ENCODE assay signal across 10 cellular contexts in the genomic region with DNA sequence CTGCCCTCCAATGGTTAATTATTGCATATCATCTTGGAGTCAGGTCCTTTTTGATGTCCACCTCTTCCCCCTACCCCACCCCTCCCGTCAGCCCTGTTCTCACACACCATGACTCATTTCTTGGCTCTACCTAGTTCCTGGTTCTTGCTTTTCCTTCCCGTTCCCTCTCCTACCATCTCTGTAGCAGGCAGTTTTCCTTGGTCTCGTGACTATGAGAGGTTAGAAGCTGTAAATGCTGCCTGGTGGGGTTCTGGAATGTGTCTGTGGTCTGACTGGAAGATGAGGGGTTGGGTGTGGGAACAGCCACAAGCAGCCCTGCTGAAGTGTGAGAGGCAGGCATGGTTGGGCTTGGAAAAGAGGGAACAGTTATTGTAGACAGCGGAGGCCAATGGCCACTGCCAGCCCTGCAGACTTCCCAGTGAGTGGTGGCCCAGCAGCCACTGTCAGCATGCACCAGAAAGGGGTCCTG. TPM values are rescaled to one million over a fixed set of nuclear protein-coding genes. Genes with fewer than 3 reads are reported as not detected.
DNase-seq lines count a peak whose midpoint lies in the region; ATAC-seq lines count a peak whose summit lies in the region.
"Had no signal": no experiment of that assay in that cellular context is flagged by ENCODE, and none has a peak within 500 bp of the region (broad histone marks: within the 10 kb centered on the region; RNA-seq: fewer than 3 reads in every experiment).

No MANE protein-coding gene starts in this region.

- DNase-seq in NCI-H2107 treated with DMSO at 0.1 percent for 48 hours (lab: John Stamatoyannopoulos, UW; ENCODE audit: unreplicated experiment) (peak; percentile 46), NCI-H2107 (lab: John Stamatoyannopoulos, UW) (no peak), left ventricle myocardium superior (peak; percentile 45)
- DNase-seq in activated naive CD8-positive, alpha-beta T cell treated with anti-CD3 and anti-CD28 coated beads, Interleukin-2, amount 10 ng/mL, durations not matched to agents 7 days and 5 days, result no peak
- DNase-seq in activated T-cell treated with anti-CD3 and anti-CD28 coated beads, Interleukin-2, amount 50 U/mL, for 72 hours, result no peak

- H3K36me3 Mint-ChIP-seq in activated naive CD8-positive, alpha-beta T cell treated with anti-CD3 and anti-CD28 coated beads, Interleukin-2, amount 10 ng/mL, durations not matched to agents 7 days and 5 days, result no peaks in the 10 kb centered on the region
- H3K36me3 Mint-ChIP-seq in activated T-cell treated with anti-CD3 and anti-CD28 coated beads, Interleukin-2, amount 50 U/mL, for 72 hours (ENCODE audit: insufficient read depth in 2 of 2), result no peaks in the 10 kb centered on the region

- H3K4me3 ChIP-seq in skin epidermis, result no peak overlapping the region

- no peaks in the 10 kb centered on the region for H3K9me3 Mint-ChIP-seq in activated naive CD8-positive, alpha-beta T cell treated with anti-CD3 and anti-CD28 coated beads, Interleukin-2, amount 10 ng/mL, durations not matched to agents 7 days and 5 days
- no peaks in the 10 kb centered on the region for H3K9me3 Mint-ChIP-seq in activated T-cell treated with anti-CD3 and anti-CD28 coated beads, Interleukin-2, amount 50 U/mL, for 72 hours
- H3K9me3 Mint-ChIP-seq: stimulated activated naive CD8-positive, alpha-beta T cell treated with anti-CD3 and anti-CD28 coated beads, Interleukin-15, Interleukin-2, amounts not matched to agents 100 ng/mL and 50 ng/mL, for 24 hours had no signal

- intact Hi-C loops in left ventricle myocardium superior (cut with micrococcal nuclease), result loop anchor here (2.0 kb wide), 1 partner anchor 113 kb away; no protein-coding TSS in a partner anchor

- H3K27ac ChIP-seq in skin epidermis, result peak overlapping the region in 19 of 21 experiments; percentile 46 to 87 (median 71)

- peak overlapping the region; percentile 4 for H3K4me3 Mint-ChIP-seq in activated naive CD8-positive, alpha-beta T cell treated with anti-CD3 and anti-CD28 coated beads, Interleukin-2, amount 10 ng/mL, durations not matched to agents 7 days and 5 days
- H3K4me3 Mint-ChIP-seq in activated T-cell treated with anti-CD3 and anti-CD28 coated beads, Interleukin-2, amount 50 U/mL, for 72 hours, result no peak overlapping the region
- H3K4me3 Mint-ChIP-seq: B cell; stimulated activated naive CD8-positive, alpha-beta T cell treated with anti-CD3 and anti-CD28 coated beads, Interleukin-15, Interleukin-2, amounts not matched to agents 100 ng/mL and 50 ng/mL, for 24 hours had no signal

- H3K27ac Mint-ChIP-seq in activated naive CD8-positive, alpha-beta T cell treated with anti-CD3 and anti-CD28 coated beads, Interleukin-2, amount 10 ng/mL, durations not matched to agents 7 days and 5 days, result peak overlapping the region; percentile 47
- H3K27ac Mint-ChIP-seq in activated T-cell treated with anti-CD3 and anti-CD28 coated beads, Interleukin-2, amount 50 U/mL, for 72 hours, result no peak overlapping the region
- H3K27ac Mint-ChIP-seq: B cell; stimulated activated naive CD8-positive, alpha-beta T cell treated with anti-CD3 and anti-CD28 coated beads, Interleukin-15, Interleukin-2, amounts not matched to agents 100 ng/mL and 50 ng/mL, for 24 hours had no signal

- peaks cover 44% of the 10 kb centered on the region for H3K4me1 Mint-ChIP-seq in activated naive CD8-positive, alpha-beta T cell treated with anti-CD3 and anti-CD28 coated beads, Interleukin-2, amount 10 ng/mL, durations not matched to agents 7 days and 5 days
- H3K4me1 Mint-ChIP-seq in activated T-cell treated with anti-CD3 and anti-CD28 coated beads, Interleukin-2, amount 50 U/mL, for 72 hours (ENCODE audit: low read depth), result peaks cover 69% of the 10 kb centered on the region

- POLR2A ChIA-PET in activated naive CD8-positive, alpha-beta T cell treated with anti-CD3 and anti-CD28 coated beads, Interleukin-2, amount 10 ng/mL, durations not matched to agents 7 days and 5 days (lab: Charles Lee), result interaction anchor here (1.3 to 9.1 kb wide), 7 partner anchors 23 to 113 kb away, joined by 3 to 45 read pairs (median 10); a partner anchor contains a TSS

- no peak for ATAC-seq in activated naive CD8-positive, alpha-beta T cell treated with anti-CD3 and anti-CD28 coated beads, Interleukin-2, amount 10 ng/mL, durations not matched to agents 7 days and 5 days (ENCODE audit: low read depth)
- ATAC-seq in left ventricle myocardium superior (peak; percentile 83), HG03571 (IDR thresholded peaks at IDR 0.05; ENCODE audit: unreplicated experiment) (no peak), HG02759 (IDR thresholded peaks at IDR 0.05; ENCODE audit: unreplicated experiment) (no peak)
- no peak for ATAC-seq in activated T-cell treated with anti-CD3 and anti-CD28 coated beads, Interleukin-2, amount 50 U/mL, for 72 hours (replicated peaks in 1 of 2)

- H3K27me3 Mint-ChIP-seq in activated naive CD8-positive, alpha-beta T cell treated with anti-CD3 and anti-CD28 coated beads, Interleukin-2, amount 10 ng/mL, durations not matched to agents 7 days and 5 days, result no peaks in the 10 kb centered on the region
- no peaks in the 10 kb centered on the region for H3K27me3 Mint-ChIP-seq in activated T-cell treated with anti-CD3 and anti-CD28 coated beads, Interleukin-2, amount 50 U/mL, for 72 hours (ENCODE audit: low read depth)
- H3K27me3 Mint-ChIP-seq: B cell; stimulated activated naive CD8-positive, alpha-beta T cell treated with anti-CD3 and anti-CD28 coated beads, Interleukin-15, Interleukin-2, amounts not matched to agents 100 ng/mL and 50 ng/mL, for 24 hours had no signal

RNA-seq across cellular contexts. Expression of a gene that starts 18.2 kb away (rescaled TPM):
- 1 to 10 TPM; 5.1 to 6.0 TPM for total RNA-seq in activated naive CD8-positive, alpha-beta T cell treated with anti-CD3 and anti-CD28 coated beads, Interleukin-2, amount 10 ng/mL, durations not matched to agents 7 days and 5 days
- total RNA-seq in left ventricle myocardium superior, result 26.6 TPM
- 1 to 10 TPM; 7.0 to 7.4 TPM for total RNA-seq in activated T-cell treated with anti-CD3 and anti-CD28 coated beads, Interleukin-2, amount 50 U/mL, for 72 hours

Comparison
In these comparisons a context has a peak if more than half of its experiments do, and no peak if none do; other contexts are left out.
1. DNase-seq: peak in NCI-H2107 treated with DMSO at 0.1 percent for 48 hours (single experiment) and left ventricle myocardium superior (single experiment); none in NCI-H2107 (single experiment), activated naive CD8-positive, alpha-beta T cell treated with anti-CD3 and anti-CD28 coated beads, Interleukin-2, amount 10 ng/mL, durations not matched to agents 7 days and 5 days (single experiment) and activated T-cell treated with anti-CD3 and anti-CD28 coated beads, Interleukin-2, amount 50 U/mL, for 72 hours (0 of 2).